Comparison of ENCODE assay signal across 9 cellular contexts in genomic region chr2:231394201-231395141, GRCh38. TPM values are rescaled to one million over a fixed set of nuclear protein-coding genes. Genes with fewer than 3 reads are reported as not detected.
DNase-seq lines count a peak whose midpoint lies in the region; ATAC-seq and TF ChIP-seq lines count a peak whose summit lies in the region.
"Had no signal": no experiment of that assay in that cellular context is flagged by ENCODE, and none has a peak within 500 bp of the region (broad histone marks: within the 10 kb centered on the region; RNA-seq: fewer than 3 reads in every experiment).

No MANE protein-coding gene starts in this region.

- no peak overlapping the region for H3K4me3 ChIP-seq in PC-9

- POLR2A ChIA-PET in PC-9 (lab: Charles Lee; ENCODE audit: unreplicated experiment): no interaction called here

- CTCF ChIA-PET in PC-9 (lab: Charles Lee): no interaction called here

- peak overlapping the region; percentile 72 for H3K4me2 ChIP-seq in PC-9

- H3K9me3 ChIP-seq in PC-9 (ENCODE audit: insufficient read depth, low read depth): no peaks in the 10 kb centered on the region

- no peaks in the 10 kb centered on the region for H3K9me2 ChIP-seq in PC-9 (ENCODE audit: insufficient read depth)

- TF ChIP-seq POLR2A in GM18505 (IDR thresholded peaks at IDR 0.05; ENCODE audit: borderline replicate concordance, extremely low read depth, insufficient read depth, insufficient read length): peak; percentile 86

- no peaks in the 10 kb centered on the region for H3K36me3 Mint-ChIP-seq in activated naive CD4-positive, alpha-beta T cell treated with anti-CD3 and anti-CD28 coated beads, Interleukin-2, amount 50 U/mL, for 72 hours

- no peaks in the 10 kb centered on the region for H3K36me3 ChIP-seq in PC-9 (ENCODE audit: low read depth)

- no peak overlapping the region for H3K27ac ChIP-seq in PC-9

- peaks cover 24% of the 10 kb centered on the region for H3K4me1 ChIP-seq in PC-9 (replicated peaks; ENCODE audit: insufficient read depth)

- H3K27ac Mint-ChIP-seq in activated naive CD4-positive, alpha-beta T cell treated with anti-CD3 and anti-CD28 coated beads, Interleukin-2, amount 50 U/mL, for 72 hours: no peak overlapping the region

- intact Hi-C loops in PC-9 (cut with micrococcal nuclease; ENCODE audit: unreplicated experiment): loop anchor here (5.0 kb wide), 1 partner anchor 47 kb away; no protein-coding TSS in a partner anchor

- no peaks in the 10 kb centered on the region for H4K20me1 ChIP-seq in PC-9 (ENCODE audit: insufficient read depth)

- BruUV-seq in PC-9 (replicated peaks; lab: Mats Ljungman, UMichigan): no TSS peak

- DNase-seq in 8988T: peak; percentile 82
- no peak for DNase-seq in PC-9
- DNase-seq in islet precursor cell: peak; percentile 85
- DNase-seq in T1000 (lab: John Stamatoyannopoulos, UW): no peak
- DNase-seq in activated naive CD4-positive, alpha-beta T cell treated with anti-CD3 and anti-CD28 coated beads, Interleukin-2, amount 50 U/mL, for 72 hours (ENCODE audit: low spot score in 2 of 2): no peak
- DNase-seq in stimulated activated CD4-positive, alpha-beta T cell treated with anti-CD3 and anti-CD28 coated beads, Interleukin-2, amount 100 ng/mL, for 48 hours: no peak
- DNase-seq: IMR-90 had no signal

- TF ChIP-seq CTCF in PC-9 (conservative IDR thresholded peaks at IDR 0.05): no peak; the same call in 1 of the 2 replicates

- H3K9me3 Mint-ChIP-seq in activated naive CD4-positive, alpha-beta T cell treated with anti-CD3 and anti-CD28 coated beads, Interleukin-2, amount 50 U/mL, for 72 hours: no peaks in the 10 kb centered on the region

- no peaks in the 10 kb centered on the region for H3K27me3 ChIP-seq in PC-9 (ENCODE audit: insufficient read depth, low read depth)

- ATAC-seq in GM18505 (IDR thresholded peaks at IDR 0.05; ENCODE audit: unreplicated experiment) (peak; percentile 33), HG02763 (IDR thresholded peaks at IDR 0.05; ENCODE audit: unreplicated experiment) (peak; percentile 46)
- no peak for ATAC-seq in activated naive CD4-positive, alpha-beta T cell treated with anti-CD3 and anti-CD28 coated beads, Interleukin-2, amount 50 U/mL, for 72 hours

- H3K79me2 ChIP-seq in PC-9 (ENCODE audit: low read depth): peaks cover 9% of the 10 kb centered on the region

- H3F3A ChIP-seq in PC-9 (ENCODE audit: insufficient read depth, low read depth): no peaks in the 10 kb centered on the region; the same call in 1 of the 2 replicates

- no peak overlapping the region for H2AFZ ChIP-seq in PC-9

RNA-seq across cellular contexts. Expression of gene B3GNT7, which starts 1.0 kb away (rescaled TPM):
- total RNA-seq in PC-9 (2021): 14.0 and 25.8 TPM in 2 replicates
- total RNA-seq in activated naive CD4-positive, alpha-beta T cell treated with anti-CD3 and anti-CD28 coated beads, Interleukin-2, amount 50 U/mL, for 72 hours: under 1 TPM; 0.07 to 0.43 TPM

Comparison
In these comparisons a context has a peak if more than half of its experiments do, and no peak if none do; other contexts are left out.
1. DNase-seq: peak in 8988T (single experiment) and islet precursor cell (single experiment); none in PC-9 (0 of 2), T1000 (single experiment), activated naive CD4-positive, alpha-beta T cell treated with anti-CD3 and anti-CD28 coated beads, Interleukin-2, amount 50 U/mL, for 72 hours (0 of 2) and stimulated activated CD4-positive, alpha-beta T cell treated with anti-CD3 and anti-CD28 coated beads, Interleukin-2, amount 100 ng/mL, for 48 hours (0 of 2).
2. ATAC-seq: peak in GM18505 (single experiment) and HG02763 (single experiment); none in activated naive CD4-positive, alpha-beta T cell treated with anti-CD3 and anti-CD28 coated beads, Interleukin-2, amount 50 U/mL, for 72 hours (0 of 2).
3. RNA of gene B3GNT7, which starts 1.0 kb away (total RNA-seq): 14.0 to 25.8 TPM in PC-9; 0.07 to 0.43 TPM in activated naive CD4-positive, alpha-beta T cell treated with anti-CD3 and anti-CD28 coated beads, Interleukin-2, amount 50 U/mL, for 72 hours; every median in the first group is over 10 times any median in the second.